14 cellular contexts compared by ENCODE assay signal in genomic region chr1:143661418-143662120, GRCh38.
DNase-seq lines count a peak whose midpoint lies in the region; ATAC-seq and TF ChIP-seq lines count a peak whose summit lies in the region.
"Had no signal": no experiment of that assay in that cellular context is flagged by ENCODE, and none has a peak within 500 bp of the region (broad histone marks: within the 10 kb centered on the region; RNA-seq: fewer than 3 reads in every experiment).

No MANE protein-coding gene starts in this region.

- TF ChIP-seq POLR2A in upper lobe of left lung (IDR thresholded peaks at IDR 0.05) = no peak
- TF ChIP-seq POLR2A in tibial nerve (IDR thresholded peaks at IDR 0.05) = no peak
- TF ChIP-seq POLR2A in ovary (IDR thresholded peaks at IDR 0.05) = no peak

- H3K4me3 Mint-ChIP-seq in T-helper 17 cell = peak overlapping the region; percentile 77

- TF ChIP-seq CTCF in upper lobe of left lung (IDR thresholded peaks at IDR 0.05) = no peak
- TF ChIP-seq CTCF in tibial nerve (IDR thresholded peaks at IDR 0.05) = no peak
- TF ChIP-seq CTCF in ovary (IDR thresholded peaks at IDR 0.05) = no peak

- H3K4me1 Mint-ChIP-seq in T-helper 17 cell = peaks cover 3% of the 10 kb centered on the region

- H3K36me3 Mint-ChIP-seq in T-helper 17 cell (ENCODE audit: low read depth) = peaks cover 4% of the 10 kb centered on the region

- H3K27ac ChIP-seq in upper lobe of left lung (no peak overlapping the region), tibial nerve (no peak overlapping the region), ovary (no peak overlapping the region)
- H3K27ac ChIP-seq: PC-9, vagina had no signal

- H3K9me3 ChIP-seq in T-helper 17 cell (ENCODE audit: control insufficient read depth, low read length, poor library complexity, severe bottlenecking) (no peaks in the 10 kb centered on the region), upper lobe of left lung (peaks cover 0 to 6% (median 0%) of the 10 kb centered on the region in 4 donors), tibial nerve (no peaks in the 10 kb centered on the region), ovary (no peaks in the 10 kb centered on the region)
- H3K9me3 ChIP-seq: vagina had no signal

- intact Hi-C loops in left cardiac atrium (cut with DNase I) (no loop called here), cardiac septum (cut with DNase I) (no loop called here), ovary (cut with DNase I) (no loop called here), sciatic nerve (cut with DNase I) (no loop called here)

- H3K4me1 ChIP-seq in upper lobe of left lung (no peaks in the 10 kb centered on the region), tibial nerve (no peaks in the 10 kb centered on the region), ovary (ENCODE audit: insufficient read depth) (no peaks in the 10 kb centered on the region)
- H3K4me1 ChIP-seq: vagina had no signal

- DNase-seq in left cardiac atrium (peak; percentile 39), cardiac septum (ENCODE audit: low spot score) (no peak), T-helper 17 cell (no peak), iPS-NIHi7 (ENCODE audit: extremely low spot score) (peak; percentile 40), upper lobe of left lung (peak in 1 of 2 donors; percentile 69), tibial nerve (ENCODE audit: low spot score in 2 of 2) (no peak), ovary (no peak), sciatic nerve (ENCODE audit: low spot score) (no peak)
- DNase-seq: activated CD4-positive, alpha-beta T cell treated with anti-CD3 and anti-CD28 coated beads for 1 hour; caudate nucleus; DMS79; PC-9 had no signal

- TF ChIP-seq EP300 in upper lobe of left lung (IDR thresholded peaks at IDR 0.05) (no peak), tibial nerve (IDR thresholded peaks at IDR 0.05) (no peak), ovary (IDR thresholded peaks at IDR 0.05) (no peak)

- H3K27me3 ChIP-seq in upper lobe of left lung (peaks cover 0 to 4% (median 0%) of the 10 kb centered on the region in 4 donors), tibial nerve (peaks cover 0 to 40% of the 10 kb centered on the region in 2 donors), ovary (no peaks in the 10 kb centered on the region)
- H3K27me3 ChIP-seq: vagina had no signal

- H3K27ac Mint-ChIP-seq in T-helper 17 cell = no peak overlapping the region

- H3K36me3 ChIP-seq in upper lobe of left lung (no peaks in the 10 kb centered on the region), tibial nerve (no peaks in the 10 kb centered on the region), ovary (no peaks in the 10 kb centered on the region)
- H3K36me3 ChIP-seq: vagina had no signal

- 2 to 6% methylated on average over 15 to 22 of the region's 48 CpGs for WGBS in upper lobe of left lung, 2 donors
- WGBS in tibial nerve, 2 donors = 6 to 10% methylated on average over 45 to 48 of the region's 48 CpGs
- WGBS in ovary, 3 donors = 1 to 6% (median 2%) methylated on average over 29 to 48 of the region's 48 CpGs

- H3K27me3 Mint-ChIP-seq in T-helper 17 cell = peaks cover 78% of the 10 kb centered on the region

- ATAC-seq in left cardiac atrium (no peak), T-helper 17 cell (no peak), upper lobe of left lung (ENCODE audit: low FRiP score in 2 of 2) (peak; percentile 26 to 41), sciatic nerve (no peak)
- ATAC-seq: GM12878 had no signal

- H3K4me3 ChIP-seq in upper lobe of left lung (peak overlapping the region in 1 of 4 donors; percentile 12), tibial nerve (peak overlapping the region in 1 of 4 donors; percentile 7), ovary (no peak overlapping the region)
- H3K4me3 ChIP-seq: GM12878, PC-9, vagina had no signal

Comparison
In these comparisons a context has a peak if more than half of its experiments do, and no peak if none do; other contexts are left out.
1. DNase-seq: peak in left cardiac atrium (single experiment) and iPS-NIHi7 (single experiment); none in cardiac septum (single experiment), T-helper 17 cell (0 of 3), tibial nerve (0 of 2), ovary (0 of 5) and sciatic nerve (single experiment).
2. ATAC-seq: peak in upper lobe of left lung (2 of 2); none in left cardiac atrium (0 of 2), T-helper 17 cell (single experiment) and sciatic nerve (single experiment).